20 cellular contexts compared by ENCODE assay signal in genomic region chrX:53563324-53563723, GRCh38.
DNase-seq lines count a peak whose midpoint lies in the region; ATAC-seq and TF ChIP-seq lines count a peak whose summit lies in the region.
"Had no signal": no experiment of that assay in that cellular context is flagged by ENCODE, and none has a peak within 500 bp of the region (broad histone marks: within the 10 kb centered on the region; RNA-seq: fewer than 3 reads in every experiment).

No MANE protein-coding gene starts in this region.

- no peak for TF ChIP-seq POLR2A in prostate gland (IDR thresholded peaks at IDR 0.05)

- H3K9me3 ChIP-seq in prostate gland, result no peaks in the 10 kb centered on the region
- H3K9me3 ChIP-seq: BLaER1, HAP-1 had no signal

- no peaks in the 10 kb centered on the region for H3K27me3 ChIP-seq in prostate gland (replicated peaks; ENCODE audit: insufficient read depth)

- H3K27me3 Mint-ChIP-seq in activated CD4-positive, alpha-beta memory T cell treated with anti-CD3 and anti-CD28 coated beads for 36 hours, result no peaks in the 10 kb centered on the region
- no peaks in the 10 kb centered on the region for H3K27me3 Mint-ChIP-seq in activated CD4-positive, alpha-beta memory T cell treated with anti-CD3 and anti-CD28 coated beads, Interleukin-2, amount 10 ng/mL, durations not matched to agents 7 days and 5 days
- H3K27me3 Mint-ChIP-seq in activated naive CD8-positive, alpha-beta T cell, result no peaks in the 10 kb centered on the region
- H3K27me3 Mint-ChIP-seq in activated naive CD8-positive, alpha-beta T cell treated with anti-CD3 and anti-CD28 coated beads, Interleukin-2, amount 50 U/mL, for 24 hours, result no peaks in the 10 kb centered on the region

- intact Hi-C loops in activated CD4-positive, alpha-beta memory T cell treated with anti-CD3 and anti-CD28 coated beads for 36 hours (cut with micrococcal nuclease), result no loop called here
- intact Hi-C loops in prostate gland (cut with DNase I), result no loop called here

- no peak for ATAC-seq in activated naive CD8-positive, alpha-beta T cell treated with anti-CD3 and anti-CD28 coated beads, Interleukin-2, amount 50 U/mL, for 24 hours
- ATAC-seq in GM18907 (IDR thresholded peaks at IDR 0.05; ENCODE audit: unreplicated experiment), result no peak
- ATAC-seq: GM12878 had no signal

- 83% methylated on average over 4 of the region's 4 CpGs for WGBS in prostate gland

- H3K27ac ChIP-seq in prostate gland, result no peak overlapping the region
- H3K27ac ChIP-seq: BLaER1, GM23248 had no signal

- CTCF ChIA-PET in activated CD4-positive, alpha-beta memory T cell treated with anti-CD3 and anti-CD28 coated beads for 36 hours (lab: Charles Lee), result no interaction called here
- CTCF ChIA-PET in activated CD4-positive, alpha-beta memory T cell treated with anti-CD3 and anti-CD28 coated beads, Interleukin-2, amount 10 ng/mL, durations not matched to agents 7 days and 5 days (lab: Charles Lee), result no interaction called here

- H3K36me3 Mint-ChIP-seq in activated CD4-positive, alpha-beta memory T cell treated with anti-CD3 and anti-CD28 coated beads for 36 hours, result peaks cover 79% of the 10 kb centered on the region
- H3K36me3 Mint-ChIP-seq in activated CD4-positive, alpha-beta memory T cell treated with anti-CD3 and anti-CD28 coated beads, Interleukin-2, amount 10 ng/mL, durations not matched to agents 7 days and 5 days (ENCODE audit: low read depth), result peaks cover 81% of the 10 kb centered on the region
- H3K36me3 Mint-ChIP-seq in activated naive CD8-positive, alpha-beta T cell, result no peaks in the 10 kb centered on the region
- peaks cover 74% of the 10 kb centered on the region for H3K36me3 Mint-ChIP-seq in activated naive CD8-positive, alpha-beta T cell treated with anti-CD3 and anti-CD28 coated beads, Interleukin-2, amount 50 U/mL, for 24 hours (ENCODE audit: low read depth)

- H3K4me3 ChIP-seq in prostate gland, result no peak overlapping the region
- H3K4me3 ChIP-seq: BLaER1, GM12878, GM23248, HAP-1 had no signal

- H3K36me3 ChIP-seq in prostate gland, result no peaks in the 10 kb centered on the region

- DNase-seq in activated CD4-positive, alpha-beta memory T cell treated with anti-CD3 and anti-CD28 coated beads for 36 hours, result no peak
- DNase-seq in activated CD4-positive, alpha-beta memory T cell treated with anti-CD3 and anti-CD28 coated beads, Interleukin-2, amount 10 ng/mL, durations not matched to agents 7 days and 5 days, result no peak
- DNase-seq in activated naive CD8-positive, alpha-beta T cell treated with anti-CD3 and anti-CD28 coated beads, Interleukin-2, amount 50 U/mL, for 24 hours, result no peak
- DNase-seq in left kidney (ENCODE audit: low read depth, low spot score), result peak; percentile 14
- no peak for DNase-seq in prostate gland (ENCODE audit: low spot score)
- no peak for DNase-seq in NCI-H446 treated with DMSO at 0.1 percent for 48 hours (lab: John Stamatoyannopoulos, UW)
- DNase-seq: 8988T; CD8-positive, alpha-beta memory T cell; COR-L47; DMS 273 treated with DMSO at 0.1 percent for 48 hours; DMS53; DND-41; EL; GM23248 had no signal

- no peak for TF ChIP-seq CTCF in prostate gland (IDR thresholded peaks at IDR 0.05)

- peaks cover 3% of the 10 kb centered on the region for H3K4me1 Mint-ChIP-seq in activated CD4-positive, alpha-beta memory T cell treated with anti-CD3 and anti-CD28 coated beads for 36 hours (ENCODE audit: low read depth)
- H3K4me1 Mint-ChIP-seq in activated CD4-positive, alpha-beta memory T cell treated with anti-CD3 and anti-CD28 coated beads, Interleukin-2, amount 10 ng/mL, durations not matched to agents 7 days and 5 days, result no peaks in the 10 kb centered on the region
- H3K4me1 Mint-ChIP-seq in activated naive CD8-positive, alpha-beta T cell (ENCODE audit: low read depth), result no peaks in the 10 kb centered on the region
- H3K4me1 Mint-ChIP-seq in activated naive CD8-positive, alpha-beta T cell treated with anti-CD3 and anti-CD28 coated beads, Interleukin-2, amount 50 U/mL, for 24 hours, result no peaks in the 10 kb centered on the region
- H3K4me1 Mint-ChIP-seq: CD14-positive monocyte; CD8-positive, alpha-beta memory T cell had no signal

- H3K4me3 Mint-ChIP-seq in activated CD4-positive, alpha-beta memory T cell treated with anti-CD3 and anti-CD28 coated beads for 36 hours, result no peak overlapping the region
- no peak overlapping the region for H3K4me3 Mint-ChIP-seq in activated CD4-positive, alpha-beta memory T cell treated with anti-CD3 and anti-CD28 coated beads, Interleukin-2, amount 10 ng/mL, durations not matched to agents 7 days and 5 days
- no peak overlapping the region for H3K4me3 Mint-ChIP-seq in activated naive CD8-positive, alpha-beta T cell
- H3K4me3 Mint-ChIP-seq in activated naive CD8-positive, alpha-beta T cell treated with anti-CD3 and anti-CD28 coated beads, Interleukin-2, amount 50 U/mL, for 24 hours, result no peak overlapping the region
- H3K4me3 Mint-ChIP-seq: CD14-positive monocyte; CD8-positive, alpha-beta memory T cell had no signal

- peak overlapping the region; percentile 9 for H3K27ac Mint-ChIP-seq in activated CD4-positive, alpha-beta memory T cell treated with anti-CD3 and anti-CD28 coated beads for 36 hours
- no peak overlapping the region for H3K27ac Mint-ChIP-seq in activated CD4-positive, alpha-beta memory T cell treated with anti-CD3 and anti-CD28 coated beads, Interleukin-2, amount 10 ng/mL, durations not matched to agents 7 days and 5 days
- H3K27ac Mint-ChIP-seq in activated naive CD8-positive, alpha-beta T cell, result peak overlapping the region; percentile 54
- H3K27ac Mint-ChIP-seq in activated naive CD8-positive, alpha-beta T cell treated with anti-CD3 and anti-CD28 coated beads, Interleukin-2, amount 50 U/mL, for 24 hours, result no peak overlapping the region

- POLR2A ChIA-PET in activated CD4-positive, alpha-beta memory T cell treated with anti-CD3 and anti-CD28 coated beads for 36 hours (lab: Charles Lee), result no interaction called here
- POLR2A ChIA-PET in activated CD4-positive, alpha-beta memory T cell treated with anti-CD3 and anti-CD28 coated beads, Interleukin-2, amount 10 ng/mL, durations not matched to agents 7 days and 5 days (lab: Charles Lee), result no interaction called here

- no peaks in the 10 kb centered on the region for H3K9me3 Mint-ChIP-seq in activated CD4-positive, alpha-beta memory T cell treated with anti-CD3 and anti-CD28 coated beads for 36 hours
- no peaks in the 10 kb centered on the region for H3K9me3 Mint-ChIP-seq in activated CD4-positive, alpha-beta memory T cell treated with anti-CD3 and anti-CD28 coated beads, Interleukin-2, amount 10 ng/mL, durations not matched to agents 7 days and 5 days
- no peaks in the 10 kb centered on the region for H3K9me3 Mint-ChIP-seq in activated naive CD8-positive, alpha-beta T cell (ENCODE audit: low read depth)
- no peaks in the 10 kb centered on the region for H3K9me3 Mint-ChIP-seq in activated naive CD8-positive, alpha-beta T cell treated with anti-CD3 and anti-CD28 coated beads, Interleukin-2, amount 50 U/mL, for 24 hours
- H3K9me3 Mint-ChIP-seq: CD8-positive, alpha-beta memory T cell had no signal

- H3K4me1 ChIP-seq in prostate gland (replicated peaks), result no peaks in the 10 kb centered on the region
- H3K4me1 ChIP-seq: BLaER1, HAP-1 had no signal

Comparison
In these comparisons a context has a peak if more than half of its experiments do, and no peak if none do; other contexts are left out.
1. H3K27ac Mint-ChIP-seq: peak in activated CD4-positive, alpha-beta memory T cell treated with anti-CD3 and anti-CD28 coated beads for 36 hours (single experiment) and activated naive CD8-positive, alpha-beta T cell (single experiment); none in activated CD4-positive, alpha-beta memory T cell treated with anti-CD3 and anti-CD28 coated beads, Interleukin-2, amount 10 ng/mL, durations not matched to agents 7 days and 5 days (single experiment) and activated naive CD8-positive, alpha-beta T cell treated with anti-CD3 and anti-CD28 coated beads, Interleukin-2, amount 50 U/mL, for 24 hours (single experiment).